Comparison of ENCODE assay signal across 27 cellular contexts in the genomic region with DNA sequence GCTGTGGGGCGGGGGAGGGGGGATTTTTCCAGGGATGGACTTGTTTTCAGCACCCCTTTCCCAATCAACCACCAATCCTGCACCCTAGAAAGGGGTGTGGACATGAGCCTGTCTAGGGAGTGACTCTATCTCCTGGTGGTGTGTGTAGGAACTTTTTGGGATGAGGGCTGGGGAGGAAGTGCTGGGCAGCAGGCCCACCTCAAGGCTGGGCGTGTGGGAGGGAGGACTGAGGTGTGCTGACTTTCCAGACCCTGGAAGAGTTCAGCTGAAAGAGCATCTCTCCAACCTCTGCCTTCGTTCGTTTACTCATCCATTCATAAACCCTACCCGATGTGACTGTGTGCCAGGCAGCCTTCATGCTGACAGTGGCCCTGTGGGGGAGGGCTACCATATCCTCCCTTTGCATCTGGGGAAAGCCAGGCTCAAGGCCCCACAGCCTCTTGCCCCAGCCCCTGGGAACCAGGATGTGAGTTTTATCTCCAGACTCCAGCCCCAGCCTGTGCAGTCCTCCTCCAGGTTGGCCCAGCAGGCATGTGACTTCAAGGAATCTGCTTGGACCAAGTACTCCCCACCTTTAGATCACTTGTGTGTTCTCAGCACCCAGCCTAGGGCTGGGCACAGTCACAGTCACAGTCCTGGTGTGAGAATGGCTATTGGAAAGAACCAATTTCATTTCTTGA. TPM values are rescaled to one million over a fixed set of nuclear protein-coding genes. Genes with fewer than 3 reads are reported as not detected.
DNase-seq lines count a peak whose midpoint lies in the region; TF ChIP-seq lines count a peak whose summit lies in the region.
"Had no signal": no experiment of that assay in that cellular context is flagged by ENCODE, and none has a peak within 500 bp of the region (broad histone marks: within the 10 kb centered on the region; RNA-seq: fewer than 3 reads in every experiment).

No MANE protein-coding gene starts in this region.

- H3K9me3 Mint-ChIP-seq in nephron progenitor cell, result peaks cover 4% of the 10 kb centered on the region
- H3K9me3 Mint-ChIP-seq: activated CD8-positive, alpha-beta T cell treated with anti-CD3 and anti-CD28 coated beads for 36 hours; nephron; T-helper 2 cell treated with Interferon-gamma antibody and Interleukin-4, amounts not matched to agents 5 μg/mL and 100 μg/mL, for 36 hours had no signal

- no peak for DNase-seq in BJ (ENCODE audit: low read depth)
- DNase-seq in cardiac fibroblast (ENCODE audit: low read depth in 2 of 2), result no peak
- DNase-seq in HEK293T (ENCODE audit: extremely low spot score), result no peak
- no peak for DNase-seq in NCI-H187 treated with DMSO at 0.1 percent for 48 hours (lab: John Stamatoyannopoulos, UW)
- DNase-seq in nephron progenitor cell, result no peak
- DNase-seq in NCI-H1694 treated with DMSO at 0.1 percent for 48 hours (lab: John Stamatoyannopoulos, UW), result no peak
- DNase-seq: activated CD8-positive, alpha-beta T cell treated with anti-CD3 and anti-CD28 coated beads for 36 hours; activated gamma-delta T cell treated with Interleukin-2 at 50 U/mL for 16 hours; activated T-cell treated with anti-CD3 and anti-CD28 coated beads for 4 hours; adrenal gland; BE2C; DND-41; dorsolateral prefrontal cortex; foreskin melanocyte; hypothalamus; left colon; midbrain; NCI-H1105; NCI-H510A treated with DMSO at 0.1 percent for 48 hours; RPMI8226; substantia nigra had no signal

- no peak overlapping the region for H3K27ac ChIP-seq in HUES6 (ENCODE audit: low read depth, low read length)
- H3K27ac ChIP-seq: A549, adrenal gland, dorsolateral prefrontal cortex, prostate gland had no signal

- H3K36me3 Mint-ChIP-seq in nephron progenitor cell (ENCODE audit: low read depth), result no peaks in the 10 kb centered on the region

- H3K4me1 ChIP-seq in HUES6 (ENCODE audit: control insufficient read depth, insufficient read depth, low read length) (peaks cover 14% of the 10 kb centered on the region), iPS-15b (ENCODE audit: control insufficient read depth, insufficient read depth, low read length) (peaks cover 4% of the 10 kb centered on the region)
- H3K4me1 ChIP-seq: adrenal gland, BE2C, prostate gland had no signal

- CTCF ChIA-PET in BJ (lab: Yijun Ruan, JAX) (interaction anchor here (1.8 to 5.2 kb wide), 3 partner anchors 10 to 97 kb away, joined by 10 to 19 read pairs (median 17); a partner anchor contains a TSS), HEK293T (lab: Yijun Ruan, JAX) (interaction anchor here (0.6 to 2.2 kb wide), 2 partner anchors 98 to 110 kb away, joined by 4 to 9 read pairs; no protein-coding TSS in a partner anchor)

- no peak overlapping the region for H3K4me3 Mint-ChIP-seq in nephron progenitor cell
- H3K4me3 Mint-ChIP-seq: activated CD8-positive, alpha-beta T cell treated with anti-CD3 and anti-CD28 coated beads for 36 hours; T-helper 2 cell treated with Interferon-gamma antibody and Interleukin-4, amounts not matched to agents 5 μg/mL and 100 μg/mL, for 36 hours had no signal

- TF ChIP-seq CTCF in BJ (IDR thresholded peaks at IDR 0.05; ENCODE audit: insufficient read depth, low read depth, low read length) (0 out of 2 replicates have a peak, but pooled peaks have one; percentile 7), cardiac fibroblast (IDR thresholded peaks at IDR 0.05; ENCODE audit: low read depth, low read length) (peak; percentile 21), nephron progenitor cell (IDR thresholded peaks at IDR 0.05) (no peak)

- H3K27me3 ChIP-seq in BJ (ENCODE audit: control insufficient read depth, insufficient read depth, low read length), result peaks cover 34% of the 10 kb centered on the region
- H3K27me3 ChIP-seq in HUES6 (ENCODE audit: control insufficient read depth, insufficient read depth, low read length), result peaks cover 84% of the 10 kb centered on the region
- H3K27me3 ChIP-seq in iPS-15b (ENCODE audit: control insufficient read depth, insufficient read depth, low read length), result peaks cover 75% of the 10 kb centered on the region
- H3K27me3 ChIP-seq: BE2C had no signal

- H3K9ac ChIP-seq in HUES6 (ENCODE audit: low read length) (no peak overlapping the region), iPS-15b (ENCODE audit: low read depth, low read length) (no peak overlapping the region)

- H3K4me3 ChIP-seq in BJ (ENCODE audit: low read depth, low read length) (no peak overlapping the region), HUES6 (ENCODE audit: low read depth, low read length) (peak overlapping the region; percentile 56), cardiac fibroblast (replicated peaks in 1 of 2; ENCODE audit: low read depth in 2 of 2, low read length in 2 of 2) (no peak overlapping the region), iPS-15b (ENCODE audit: low read depth, low read length) (peak overlapping the region; percentile 42)
- H3K4me3 ChIP-seq: A549, adrenal gland, prostate gland had no signal

- H3K36me3 ChIP-seq in BJ (ENCODE audit: control insufficient read depth, insufficient read depth, low read length) (no peaks in the 10 kb centered on the region), HUES6 (ENCODE audit: control insufficient read depth, insufficient read depth, low read length) (no peaks in the 10 kb centered on the region), iPS-15b (ENCODE audit: control insufficient read depth, insufficient read depth, low read length) (no peaks in the 10 kb centered on the region)
- H3K36me3 ChIP-seq: adrenal gland, BE2C, prostate gland had no signal

- H3K4me1 Mint-ChIP-seq in nephron progenitor cell, result peaks cover 17% of the 10 kb centered on the region

- H3K27me3 Mint-ChIP-seq in nephron progenitor cell (ENCODE audit: low read depth, poor library complexity), result peaks cover 90% of the 10 kb centered on the region

- H3K9me3 ChIP-seq in HUES6 (ENCODE audit: control insufficient read depth, insufficient read depth, low read depth, low read length), result no peaks in the 10 kb centered on the region
- no peaks in the 10 kb centered on the region for H3K9me3 ChIP-seq in iPS-15b (ENCODE audit: control insufficient read depth, insufficient read depth, low read length)
- H3K9me3 ChIP-seq: A549, adrenal gland, BE2C, prostate gland had no signal

- no peak overlapping the region for H3K27ac Mint-ChIP-seq in nephron progenitor cell
- H3K27ac Mint-ChIP-seq: activated CD8-positive, alpha-beta T cell treated with anti-CD3 and anti-CD28 coated beads for 36 hours; nephron; T-helper 2 cell treated with Interferon-gamma antibody and Interleukin-4, amounts not matched to agents 5 μg/mL and 100 μg/mL, for 36 hours had no signal

- POLR2A ChIA-PET in BJ (lab: Charles Lee), result no interaction called here
- POLR2A ChIA-PET in HEK293T (lab: Yijun Ruan, JAX), result no interaction called here

TF ChIP-seq in HEK293T, 16 proteins besides CTCF, POLR2A, EP300 and RAD21:
- TF ChIP-seq, protein P1, sequence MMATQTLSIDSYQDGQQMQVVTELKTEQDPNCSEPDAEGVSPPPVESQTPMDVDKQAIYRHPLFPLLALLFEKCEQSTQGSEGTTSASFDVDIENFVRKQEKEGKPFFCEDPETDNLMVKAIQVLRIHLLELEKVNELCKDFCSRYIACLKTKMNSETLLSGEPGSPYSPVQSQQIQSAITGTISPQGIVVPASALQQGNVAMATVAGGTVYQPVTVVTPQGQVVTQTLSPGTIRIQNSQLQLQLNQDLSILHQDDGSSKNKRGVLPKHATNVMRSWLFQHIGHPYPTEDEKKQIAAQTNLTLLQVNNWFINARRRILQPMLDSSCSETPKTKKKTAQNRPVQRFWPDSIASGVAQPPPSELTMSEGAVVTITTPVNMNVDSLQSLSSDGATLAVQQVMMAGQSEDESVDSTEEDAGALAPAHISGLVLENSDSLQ (IDR thresholded peaks at IDR 0.05), result no peak
- TF ChIP-seq NFRKB (IDR thresholded peaks at IDR 0.05) (no peak), L3MBTL2 (conservative IDR thresholded peaks at IDR 0.05) (no peak), ARNT (IDR thresholded peaks at IDR 0.05) (no peak), SUZ12 (IDR thresholded peaks at IDR 0.05) (no peak), ELF4 (IDR thresholded peaks at IDR 0.05) (no peak), SP1 (IDR thresholded peaks at IDR 0.05) (no peak), FOXK2 (IDR thresholded peaks at IDR 0.05) (no peak), FOXM1 (IDR thresholded peaks at IDR 0.05; ENCODE audit: borderline replicate concordance) (no peak), CTBP1 (IDR thresholded peaks at IDR 0.05; ENCODE audit: borderline replicate concordance) (no peak), BHLHE40 (IDR thresholded peaks at IDR 0.05; ENCODE audit: borderline replicate concordance) (no peak)

RNA-seq across cellular contexts. Expression of a gene that starts 6.7 kb away (rescaled TPM):
- not detected in 2 replicates for polyA plus RNA-seq in BJ (2011; rRNA removed)
- not detected in 2 replicates for polyA minus RNA-seq in BJ (2011; rRNA and poly(A)+ RNA removed)
- polyA plus RNA-seq: A549 had no signal

RNA-seq across cellular contexts. Expression of a gene that starts 55.1 kb away (rescaled TPM):
- not detected in 2 replicates for polyA plus RNA-seq in BJ (2011; rRNA removed)
- not detected in 2 replicates for polyA minus RNA-seq in BJ (2011; rRNA and poly(A)+ RNA removed)

RNA-seq across cellular contexts. Expression of a gene that starts 59.4 kb away (rescaled TPM):
- 25.7 and 30.1 TPM in 2 replicates for polyA plus RNA-seq in BJ (2011; rRNA removed)
- polyA minus RNA-seq in BJ (2011; rRNA and poly(A)+ RNA removed), result 16.2 and 18.8 TPM in 2 replicates

Comparison
In these comparisons a context has a peak if more than half of its experiments do, and no peak if none do; other contexts are left out.
1. H3K4me3 ChIP-seq: peak in HUES6 (single experiment) and iPS-15b (single experiment); none in BJ (single experiment) and cardiac fibroblast (0 of 2).